Comparison of ENCODE assay signal across 20 cellular contexts in genomic region chr11:128939591-128939990, GRCh38. TPM values are rescaled to one million over a fixed set of nuclear protein-coding genes. Genes with fewer than 3 reads are reported as not detected.
DNase-seq lines count a peak whose midpoint lies in the region; ATAC-seq and TF ChIP-seq lines count a peak whose summit lies in the region.
"Had no signal": no experiment of that assay in that cellular context is flagged by ENCODE, and none has a peak within 500 bp of the region (broad histone marks: within the 10 kb centered on the region; RNA-seq: fewer than 3 reads in every experiment).

No MANE protein-coding gene starts in this region.

- no peaks in the 10 kb centered on the region for H3F3A ChIP-seq in MM.1S (ENCODE audit: insufficient read depth, low read length)

- H3K36me3 Mint-ChIP-seq in activated naive CD8-positive, alpha-beta T cell treated with anti-CD3 and anti-CD28 coated beads for 36 hours, result no peaks in the 10 kb centered on the region

- no peak for ATAC-seq in GM19467 (IDR thresholded peaks at IDR 0.05; ENCODE audit: unreplicated experiment)
- no peak for ATAC-seq in GM21723 (IDR thresholded peaks at IDR 0.05; ENCODE audit: unreplicated experiment)
- ATAC-seq: Right ventricle myocardium inferior, SK-N-SH treated with all-trans-retinoic acid at 6 μM for 48 hours had no signal

- DNase-seq in DMS 273 (lab: John Stamatoyannopoulos, UW; ENCODE audit: unreplicated experiment), result peak; percentile 8
- no peak for DNase-seq in DMS 273 treated with DMSO at 0.1 percent for 48 hours (lab: John Stamatoyannopoulos, UW)
- peak; percentile 3 for DNase-seq in MM.1S
- DNase-seq in epithelial cell of prostate (ENCODE audit: low read depth, low spot score), result no peak
- DNase-seq in osteoblast (ENCODE audit: insufficient read length, low spot score, missing footprints), result peak; percentile 58
- no peak for DNase-seq in activated naive CD8-positive, alpha-beta T cell treated with anti-CD3 and anti-CD28 coated beads for 36 hours
- DNase-seq: C1 segment of cervical spinal cord; GF-D8; KBM-7; NCI-H1105 treated with DMSO at 0.1 percent for 48 hours; NCI-H187 treated with DMSO at 0.1 percent for 48 hours; NCI-H526 treated with DMSO at 0.1 percent for 48 hours; NK-92 treated with Interleukin-12 subunit alpha and Interleukin-12 subunit beta, amount 100 ng/mL, for 24 hours had no signal

- no peaks in the 10 kb centered on the region; the same call in 1 of the 2 replicates for H3K27me3 ChIP-seq in MM.1S (replicated peaks; ENCODE audit: insufficient read depth, low read length)
- peaks cover 4% of the 10 kb centered on the region for H3K27me3 ChIP-seq in osteoblast (ENCODE audit: insufficient read depth, low read length)
- H3K27me3 ChIP-seq: MG63 had no signal

- no peak overlapping the region for H3K27ac ChIP-seq in MM.1S (ENCODE audit: low read length)
- H3K27ac ChIP-seq in epithelial cell of prostate, result peak overlapping the region; percentile 93
- no peak overlapping the region for H3K27ac ChIP-seq in osteoblast (ENCODE audit: low read depth, low read length)
- H3K27ac ChIP-seq: 22Rv1 had no signal

- no peak overlapping the region for H3K4me2 ChIP-seq in MM.1S (ENCODE audit: low read depth, low read length)
- H3K4me2 ChIP-seq in osteoblast (ENCODE audit: insufficient read depth, low read length), result no peak overlapping the region

- H3K36me3 ChIP-seq in MM.1S (replicated peaks; ENCODE audit: insufficient read depth, low read length) (no peaks in the 10 kb centered on the region), osteoblast (ENCODE audit: insufficient read depth, low read length) (no peaks in the 10 kb centered on the region)
- H3K36me3 ChIP-seq: MG63 had no signal

- no peaks in the 10 kb centered on the region for H3K4me1 Mint-ChIP-seq in activated naive CD8-positive, alpha-beta T cell treated with anti-CD3 and anti-CD28 coated beads for 36 hours

- H3K9me3 ChIP-seq in MM.1S (replicated peaks; ENCODE audit: insufficient read depth, low read length), result no peaks in the 10 kb centered on the region
- H3K9me3 ChIP-seq in osteoblast (ENCODE audit: low read depth, low read length), result no peaks in the 10 kb centered on the region
- H3K9me3 ChIP-seq: MG63 had no signal

- H3K27ac Mint-ChIP-seq in activated naive CD8-positive, alpha-beta T cell treated with anti-CD3 and anti-CD28 coated beads for 36 hours, result no peak overlapping the region

- peaks cover 4% of the 10 kb centered on the region for H3K27me3 Mint-ChIP-seq in activated naive CD8-positive, alpha-beta T cell treated with anti-CD3 and anti-CD28 coated beads for 36 hours

- H3K79me2 ChIP-seq in MM.1S (ENCODE audit: low read length) (no peaks in the 10 kb centered on the region), osteoblast (ENCODE audit: insufficient read depth, low read length) (no peaks in the 10 kb centered on the region)

- no peak for TF ChIP-seq CTCF in MM.1S (IDR thresholded peaks at IDR 0.05; ENCODE audit: low read length)
- TF ChIP-seq CTCF in osteoblast (IDR thresholded peaks at IDR 0.05; ENCODE audit: extremely low read depth, low read depth, low read length), result no peak

- H3K9me3 Mint-ChIP-seq in activated naive CD8-positive, alpha-beta T cell treated with anti-CD3 and anti-CD28 coated beads for 36 hours, result no peaks in the 10 kb centered on the region

- H4K20me1 ChIP-seq in MM.1S (ENCODE audit: insufficient read depth, low read length), result no peaks in the 10 kb centered on the region
- no peaks in the 10 kb centered on the region for H4K20me1 ChIP-seq in osteoblast (ENCODE audit: insufficient read depth, low read length)

- no peak overlapping the region for H2AFZ ChIP-seq in MM.1S (ENCODE audit: low read length)
- no peak overlapping the region for H2AFZ ChIP-seq in osteoblast (ENCODE audit: low read length)

- H3K4me3 Mint-ChIP-seq in activated naive CD8-positive, alpha-beta T cell treated with anti-CD3 and anti-CD28 coated beads for 36 hours, result no peak overlapping the region

- no peak overlapping the region for H3K9ac ChIP-seq in MM.1S (ENCODE audit: low read length)

- H3K9me2 ChIP-seq in MM.1S (replicated peaks; ENCODE audit: insufficient read depth, low read length), result no peaks in the 10 kb centered on the region

- H3K4me3 ChIP-seq in MM.1S (ENCODE audit: low read length), result no peak overlapping the region
- H3K4me3 ChIP-seq in osteoblast (ENCODE audit: insufficient read depth, low read length), result no peak overlapping the region
- H3K4me3 ChIP-seq: MG63 had no signal

- no peaks in the 10 kb centered on the region for H3K4me1 ChIP-seq in MM.1S (ENCODE audit: low read length)
- no peaks in the 10 kb centered on the region for H3K4me1 ChIP-seq in osteoblast (ENCODE audit: insufficient read depth, low read length)

RNA-seq across cellular contexts. Expression of gene TP53AIP1, which starts 3.1 kb away (rescaled TPM):
- under 0.01 TPM in 1 of 2 replicates, not detected in the other for total RNA-seq in osteoblast
- not detected for total RNA-seq in activated naive CD8-positive, alpha-beta T cell treated with anti-CD3 and anti-CD28 coated beads for 36 hours
- total RNA-seq: H4, Right ventricle myocardium inferior had no signal

RNA-seq across cellular contexts. Expression of gene KCNJ5, which starts 48.4 kb away (rescaled TPM):
- total RNA-seq in osteoblast, result 0.29 and 0.36 TPM in 2 replicates
- not detected for total RNA-seq in activated naive CD8-positive, alpha-beta T cell treated with anti-CD3 and anti-CD28 coated beads for 36 hours
- total RNA-seq: H4 had no signal

Comparison
In these comparisons a context has a peak if more than half of its experiments do, and no peak if none do; other contexts are left out.
1. DNase-seq: peak in DMS 273 (single experiment), MM.1S (single experiment) and osteoblast (single experiment); none in DMS 273 treated with DMSO at 0.1 percent for 48 hours (single experiment), epithelial cell of prostate (single experiment) and activated naive CD8-positive, alpha-beta T cell treated with anti-CD3 and anti-CD28 coated beads for 36 hours (single experiment).